In genomic region chr6:157224957-157225574, GRCh38 we compare ENCODE assay signal across 18 cellular contexts.
DNase-seq lines count a peak whose midpoint lies in the region; TF ChIP-seq lines count a peak whose summit lies in the region.
"Had no signal": no experiment of that assay in that cellular context is flagged by ENCODE, and none has a peak within 500 bp of the region (broad histone marks: within the 10 kb centered on the region; RNA-seq: fewer than 3 reads in every experiment).

No MANE protein-coding gene starts in this region.

- no peak for TF ChIP-seq CTCF in DOHH2 (IDR thresholded peaks at IDR 0.05; ENCODE audit: low read depth, low read length, poor library complexity, severe bottlenecking)

- DNase-seq in adipocyte (ENCODE audit: low read depth) (no peak), DMS53 treated with DMSO at 0.1 percent for 48 hours (lab: John Stamatoyannopoulos, UW; ENCODE audit: unreplicated experiment) (no peak), GOT3 (lab: John Stamatoyannopoulos, UW) (no peak), RPMI8226 (no peak)
- DNase-seq: activated CD4-positive, alpha-beta T cell treated with anti-CD3 and anti-CD28 coated beads, Interleukin-2, amount 10 ng/mL, durations not matched to agents 24 days and 14 days; central memory CD4-positive, alpha-beta T cell; DMS153; foreskin fibroblast; mammary epithelial cell; MV-4-11; natural killer cell; NCI-H2081; NCI-H748 treated with DMSO at 0.1 percent for 48 hours; PC-3; stimulated activated CD4-positive, alpha-beta T cell treated with anti-CD3 and anti-CD28 coated beads, Interleukin-1b, Interleukin-23, amount 100 ng/mL, for 48 hours had no signal

- H3K4me3 ChIP-seq in DOHH2 (ENCODE audit: low read length) (peak overlapping the region; percentile 65; the same call in 1 of the 2 replicates), adipocyte (ENCODE audit: low read length) (no peak overlapping the region), stomach smooth muscle (ENCODE audit: low read length in 2 of 2) (peak overlapping the region in 1 of 2 donors; percentile 8)

- no peaks in the 10 kb centered on the region for H3K79me2 ChIP-seq in DOHH2 (ENCODE audit: control insufficient read depth, low read length)

- H3K9me3 ChIP-seq in DOHH2 (ENCODE audit: control insufficient read depth, insufficient read depth, low read length) = no peaks in the 10 kb centered on the region
- no peaks in the 10 kb centered on the region for H3K9me3 ChIP-seq in adipocyte (ENCODE audit: control insufficient read depth, low read length)
- no peaks in the 10 kb centered on the region for H3K9me3 ChIP-seq in stomach smooth muscle (ENCODE audit: control insufficient read depth in 2 of 2, low read length in 2 of 2)

- no peaks in the 10 kb centered on the region for H3K9me2 ChIP-seq in DOHH2 (replicated peaks; ENCODE audit: control insufficient read depth, low read length)

- no peaks in the 10 kb centered on the region for H4K20me1 ChIP-seq in DOHH2 (ENCODE audit: control insufficient read depth, insufficient read depth, low read depth, low read length)

- H3K27me3 ChIP-seq in DOHH2 (ENCODE audit: control insufficient read depth, low read length) (no peaks in the 10 kb centered on the region; the same call in 1 of the 2 replicates), adipocyte (replicated peaks; ENCODE audit: control insufficient read depth, insufficient read depth, low read length) (no peaks in the 10 kb centered on the region), layer of hippocampus (ENCODE audit: control insufficient read depth, insufficient read depth, low read length) (no peaks in the 10 kb centered on the region), stomach smooth muscle (ENCODE audit: control insufficient read depth in 1 of 2, insufficient read depth in 2 of 2, low read length in 2 of 2) (no peaks in the 10 kb centered on the region)

- H3F3A ChIP-seq in DOHH2 (ENCODE audit: control insufficient read depth, insufficient read depth) = peaks cover 21% of the 10 kb centered on the region

- H3K36me3 ChIP-seq in DOHH2 (ENCODE audit: control insufficient read depth, low read length) (no peaks in the 10 kb centered on the region), adipocyte (ENCODE audit: control insufficient read depth, insufficient read depth, low read length, severe bottlenecking) (no peaks in the 10 kb centered on the region), stomach smooth muscle (ENCODE audit: control insufficient read depth in 2 of 2, insufficient read depth in 2 of 2, low read length in 2 of 2) (no peaks in the 10 kb centered on the region)

- peaks cover 76% of the 10 kb centered on the region for H3K4me1 ChIP-seq in DOHH2 (ENCODE audit: control insufficient read depth, low read length)
- H3K4me1 ChIP-seq in adipocyte (ENCODE audit: control insufficient read depth, insufficient read depth, low read length) = peaks cover 45% of the 10 kb centered on the region
- peaks cover 24% of the 10 kb centered on the region for H3K4me1 ChIP-seq in stomach smooth muscle (ENCODE audit: control insufficient read depth, insufficient read depth, low read length)

- H3K4me2 ChIP-seq in DOHH2 (ENCODE audit: low read length) = peak overlapping the region; percentile 72; the same call in 1 of the 2 replicates

- H3K9ac ChIP-seq in adipocyte (ENCODE audit: low read length) (peak overlapping the region; percentile 60), stomach smooth muscle (ENCODE audit: low read length in 2 of 2) (no peak overlapping the region)

- H3K27ac ChIP-seq in DOHH2 (ENCODE audit: low read depth, low read length) (no peak overlapping the region), layer of hippocampus (ENCODE audit: low read depth, low read length) (peak overlapping the region; percentile 71), stomach smooth muscle (ENCODE audit: low read length) (peak overlapping the region; percentile 69)
